Comparison of ENCODE assay signal across 8 cellular contexts in genomic region chr17:80877095-80877828, GRCh38.
DNase-seq lines count a peak whose midpoint lies in the region; ATAC-seq and TF ChIP-seq lines count a peak whose summit lies in the region.
"Had no signal": no experiment of that assay in that cellular context is flagged by ENCODE, and none has a peak within 500 bp of the region (broad histone marks: within the 10 kb centered on the region; RNA-seq: fewer than 3 reads in every experiment).

No MANE protein-coding gene starts in this region.

- H3K27ac Mint-ChIP-seq in nephron (peak overlapping the region; percentile 5 to 45 (median 19)), progenitor cell of endocrine pancreas (no peak overlapping the region)

- H3K4me1 Mint-ChIP-seq in nephron, result peaks cover 48% of the 10 kb centered on the region
- H3K4me1 Mint-ChIP-seq in progenitor cell of endocrine pancreas (ENCODE audit: low read depth), result peaks cover 2% of the 10 kb centered on the region

- H3K36me3 Mint-ChIP-seq in nephron (ENCODE audit: low read depth) (peaks cover 44% of the 10 kb centered on the region), progenitor cell of endocrine pancreas (ENCODE audit: insufficient read depth) (peaks cover 15% of the 10 kb centered on the region)

- H3K9me3 Mint-ChIP-seq in nephron, result no peaks in the 10 kb centered on the region
- no peaks in the 10 kb centered on the region for H3K9me3 Mint-ChIP-seq in progenitor cell of endocrine pancreas (ENCODE audit: low read depth)

- ATAC-seq in GM19372 (IDR thresholded peaks at IDR 0.05; ENCODE audit: low read depth, unreplicated experiment) (peak; percentile 83), HG03060 (IDR thresholded peaks at IDR 0.05; ENCODE audit: low read depth, unreplicated experiment) (peak; percentile 89)
- ATAC-seq: Panc1 had no signal

- DNase-seq in activated CD4-positive, alpha-beta T cell treated with anti-CD3 and anti-CD28 coated beads, Interleukin-2, amount 50 U/mL, for 48 hours, result peak; percentile 80 to 87
- DNase-seq in NCI-H1694 treated with DMSO at 0.1 percent for 48 hours (lab: John Stamatoyannopoulos, UW), result no peak
- DNase-seq in NCI-H1105 treated with DMSO at 0.1 percent for 48 hours (lab: John Stamatoyannopoulos, UW), result no peak
- no peak for DNase-seq in progenitor cell of endocrine pancreas (ENCODE audit: low spot score, unreplicated experiment)

- H3K27me3 Mint-ChIP-seq in nephron (ENCODE audit: low read depth) (no peaks in the 10 kb centered on the region), progenitor cell of endocrine pancreas (no peaks in the 10 kb centered on the region)

- H3K4me3 Mint-ChIP-seq in nephron (no peak overlapping the region), progenitor cell of endocrine pancreas (ENCODE audit: low read depth) (no peak overlapping the region)

- TF ChIP-seq CTCF in nephron (IDR thresholded peaks at IDR 0.05; ENCODE audit: unreplicated experiment in 3 of 3), result no peak
- TF ChIP-seq CTCF in progenitor cell of endocrine pancreas (IDR thresholded peaks at IDR 0.05; ENCODE audit: unreplicated experiment), result no peak

Comparison
In these comparisons a context has a peak if more than half of its experiments do, and no peak if none do; other contexts are left out.
1. DNase-seq: peak in activated CD4-positive, alpha-beta T cell treated with anti-CD3 and anti-CD28 coated beads, Interleukin-2, amount 50 U/mL, for 48 hours (2 of 2); none in NCI-H1694 treated with DMSO at 0.1 percent for 48 hours (single experiment), NCI-H1105 treated with DMSO at 0.1 percent for 48 hours (single experiment) and progenitor cell of endocrine pancreas (single experiment).